Comparison of ENCODE assay signal across 8 cellular contexts in genomic region chr11:46593550-46594382, GRCh38. TPM values are rescaled to one million over a fixed set of nuclear protein-coding genes. Genes with fewer than 3 reads are reported as not detected.
DNase-seq lines count a peak whose midpoint lies in the region; ATAC-seq and TF ChIP-seq lines count a peak whose summit lies in the region.

AMBRA1 (minus strand) TSS chr11:46594023; CDS start chr11:46548380, 45,643 bp downstream.

- intact Hi-C loops in activated B cell treated with CpG ODN at 0.5 μM for 24 hours (cut with micrococcal nuclease), result loop anchor here (1.0 to 10.0 kb wide), 5 partner anchors 10 to 1051 kb away; partner anchors contain the start of genes ARHGAP1, ATG13, HARBI1 and MTCH2
- intact Hi-C loops in spleen (cut with DNase I; ENCODE audit: low total_unique reads), result loop anchor here (10.0 kb wide), 1 partner anchor 209 kb away; the partner anchor contains the start of gene MDK

- peak; percentile 78 for ATAC-seq in GM18907 (IDR thresholded peaks at IDR 0.05; ENCODE audit: unreplicated experiment)
- peak; percentile 64 for ATAC-seq in HG03139 (IDR thresholded peaks at IDR 0.05; ENCODE audit: unreplicated experiment)
- peak; percentile 93 for ATAC-seq in activated B cell treated with CpG ODN at 0.5 μM for 24 hours (ENCODE audit: low read depth)

- WGBS in spleen, 5 donors, result 1 to 2% (median 1%) methylated on average over 49 to 54 of the region's 54 CpGs

- H3K4me1 Mint-ChIP-seq in activated B cell treated with CpG ODN at 0.5 μM for 24 hours, result peaks cover 43% of the 10 kb centered on the region

- no peaks in the 10 kb centered on the region for H3K27me3 Mint-ChIP-seq in activated B cell treated with CpG ODN at 0.5 μM for 24 hours

- H3K27ac ChIP-seq in AG04450 (ENCODE audit: low read depth, low read length) (peak within 1 kb of the TSS; percentile 52), caudate nucleus (ENCODE audit: low read depth, low read length) (peak within 1 kb of the TSS; percentile 85), spleen (peak within 1 kb of the TSS; percentile 59 to 91 (median 85))

- TF ChIP-seq CTCF in AG04450 (IDR thresholded peaks at IDR 0.05; ENCODE audit: low read depth, low read length) (no peak), activated B cell treated with CpG ODN at 0.5 μM for 24 hours (IDR thresholded peaks at IDR 0.05) (no peak), spleen (IDR thresholded peaks at IDR 0.05 in 8 of 11, conservative IDR thresholded peaks at IDR 0.05 in 3 of 11) (no peak)

- peaks cover 25 to 59% (median 54%) of the 10 kb centered on the region in 6 donors for H3K4me1 ChIP-seq in spleen

- peak within 1 kb of the TSS; percentile 88 for H3K27ac Mint-ChIP-seq in activated B cell treated with CpG ODN at 0.5 μM for 24 hours

- H3K36me3 ChIP-seq in spleen, result no peaks in the 10 kb centered on the region

- H3K4me3 Mint-ChIP-seq in activated B cell treated with CpG ODN at 0.5 μM for 24 hours, result peak within 1 kb of the TSS; percentile 97

- POLR2A ChIA-PET in AG04450 (lab: Yijun Ruan, JAX) (interaction anchor here (0.5 to 1.0 kb wide), 7 partner anchors 12 to 82 kb away, joined by 3 to 15 read pairs (median 3); no protein-coding TSS in a partner anchor), activated B cell treated with CpG ODN at 0.5 μM for 24 hours (lab: Charles Lee) (interaction anchor here (0.6 to 1.6 kb wide), 11 partner anchors 13 to 747 kb away, joined by 3 to 18 read pairs (median 5); partner anchors contain the start of genes ARHGAP1, ATG13, CRY2 and HARBI1)

- CTCF ChIA-PET in AG04450 (lab: Charles Lee), result no interaction called here
- CTCF ChIA-PET in activated B cell treated with CpG ODN at 0.5 μM for 24 hours (lab: Charles Lee), result no interaction called here

- no peaks in the 10 kb centered on the region for H3K27me3 ChIP-seq in AG04450 (ENCODE audit: control insufficient read depth, insufficient read depth, low read length)
- no peaks in the 10 kb centered on the region for H3K27me3 ChIP-seq in spleen (replicated peaks in 1 of 7)

- TF ChIP-seq POLR2A in spleen (IDR thresholded peaks at IDR 0.05), result no peak

- no peaks in the 10 kb centered on the region for H3K9me3 Mint-ChIP-seq in activated B cell treated with CpG ODN at 0.5 μM for 24 hours

- peak; percentile 81 for DNase-seq in AG04450 (ENCODE audit: low read depth, low spot score)
- peak; percentile 93 for DNase-seq in NCI-H2227 treated with DMSO at 0.1 percent for 48 hours (lab: John Stamatoyannopoulos, UW)
- DNase-seq in activated B cell treated with CpG ODN at 0.5 μM for 24 hours, result peak; percentile 77
- DNase-seq in caudate nucleus (lab: John Stamatoyannopoulos, UW), result peak; percentile 21 to 94 (median 80)
- DNase-seq in inferior parietal cortex (ENCODE audit: extremely low spot score), result peak; percentile 95
- DNase-seq in spleen, result peak; percentile 93

- no peaks in the 10 kb centered on the region; the same call in 1 of the 2 replicates for H3K9me3 ChIP-seq in AG04450 (ENCODE audit: control insufficient read depth, insufficient read depth, low read length)
- no peaks in the 10 kb centered on the region for H3K9me3 ChIP-seq in spleen

- H3K4me3 ChIP-seq in AG04450 (ENCODE audit: low read depth, low read length) (peak within 1 kb of the TSS; percentile 88), spleen (peak within 1 kb of the TSS; percentile 81 to 96 (median 92))

- peaks cover 6% of the 10 kb centered on the region for H3K36me3 Mint-ChIP-seq in activated B cell treated with CpG ODN at 0.5 μM for 24 hours (ENCODE audit: low read depth)

RNA-seq across cellular contexts. Expression of gene AMBRA1, which starts in this region (rescaled TPM):
- polyA plus RNA-seq in AG04450 (2011; rRNA removed) (12.2 and 12.8 TPM in 2 replicates), spleen (1 to 10 TPM; 3.6 to 9.4 (median 4.3) TPM)
- polyA minus RNA-seq in AG04450 (2011; rRNA and poly(A)+ RNA removed), result 27.1 and 43.6 TPM in 2 replicates
- total RNA-seq in activated B cell treated with CpG ODN at 0.5 μM for 24 hours (35.5 and 39.1 TPM in 2 replicates), spleen (10 to 100 TPM; 36.7 to 54.6 (median 38.9) TPM)

Comparison
In these comparisons a context has a peak if more than half of its experiments do, and no peak if none do; other contexts are left out.
1. Peak in every context shown above with its lines: DNase-seq, ATAC-seq, H3K4me3 ChIP-seq and H3K27ac ChIP-seq.